In genomic region chr6:73566954-73567591, GRCh38 we compare ENCODE assay signal across 1 cellular context.
TF ChIP-seq lines count a peak whose summit lies in the region.

No MANE protein-coding gene starts in this region.

TF ChIP-seq in HepG2, 621 proteins besides CTCF, POLR2A, EP300 and RAD21 (continued from another document and continues in another):
- TF ChIP-seq TIGD3 (CRISPR knock-in tag; IDR thresholded peaks at IDR 0.05; ENCODE audit: borderline replicate concordance) (no peak), KDM3A (CRISPR knock-in tag; IDR thresholded peaks at IDR 0.05; ENCODE audit: low read depth) (peak; percentile 78; the same call in 1 of the 2 replicates), ZBTB4 (CRISPR knock-in tag; IDR thresholded peaks at IDR 0.05; ENCODE audit: borderline replicate concordance) (no peak), ZNF256 (CRISPR knock-in tag; conservative IDR thresholded peaks at IDR 0.05) (no peak), HNF1A (IDR thresholded peaks at IDR 0.05; ENCODE audit: low read depth) (no peak; the same call in none of the 2 replicates), HNF1A (CRISPR knock-in tag; IDR thresholded peaks at IDR 0.05; ENCODE audit: borderline replicate concordance) (peak; percentile 81; the same call in 1 of the 2 replicates), CENPT (CRISPR knock-in tag; IDR thresholded peaks at IDR 0.05; ENCODE audit: low read depth) (no peak), YEATS4 (CRISPR knock-in tag; IDR thresholded peaks at IDR 0.05; ENCODE audit: borderline replicate concordance) (peak; percentile 80), ELF1 (CRISPR knock-in tag; IDR thresholded peaks at IDR 0.05) (peak; percentile 68), SP2 (CRISPR knock-in tag; IDR thresholded peaks at IDR 0.05) (no peak), ZNF773 (CRISPR knock-in tag; IDR thresholded peaks at IDR 0.05; ENCODE audit: borderline replicate concordance) (no peak), NONO (IDR thresholded peaks at IDR 0.05) (no peak), NONO (CRISPR knock-in tag; conservative IDR thresholded peaks at IDR 0.05) (peak; percentile 93), GFI1 (CRISPR knock-in tag; IDR thresholded peaks at IDR 0.05; ENCODE audit: borderline replicate concordance) (peak; percentile 72; the same call in 1 of the 2 replicates), GPBP1L1 (CRISPR knock-in tag; IDR thresholded peaks at IDR 0.05) (no peak), ZNF724P (CRISPR knock-in tag; IDR thresholded peaks at IDR 0.05; ENCODE audit: borderline replicate concordance) (no peak), ZBTB42 (CRISPR knock-in tag; IDR thresholded peaks at IDR 0.05) (no peak), MTF1 (CRISPR knock-in tag; IDR thresholded peaks at IDR 0.05) (no peak), FOXJ3 (CRISPR knock-in tag; IDR thresholded peaks at IDR 0.05; ENCODE audit: borderline replicate concordance) (peak; percentile 62; the same call in 1 of the 2 replicates), KLF9 (CRISPR knock-in tag; IDR thresholded peaks at IDR 0.05; ENCODE audit: low read depth) (no peak; the same call in 1 of the 2 replicates), ZNF441 (CRISPR knock-in tag; IDR thresholded peaks at IDR 0.05; ENCODE audit: borderline replicate concordance) (peak; percentile 99), ATAD3A (CRISPR knock-in tag; IDR thresholded peaks at IDR 0.05) (no peak), ZNF3 (CRISPR knock-in tag; IDR thresholded peaks at IDR 0.05) (peak; percentile 81), ZFAT (CRISPR knock-in tag; conservative IDR thresholded peaks at IDR 0.05) (no peak), CBX1 (IDR thresholded peaks at IDR 0.05; ENCODE audit: low read depth) (peak; percentile 87), MED1 (CRISPR knock-in tag; IDR thresholded peaks at IDR 0.05) (peak; percentile 94), SRSF4 (IDR thresholded peaks at IDR 0.05; ENCODE audit: low read depth, low read length, poor library complexity, severe bottlenecking) (no peak), ZIK1 (CRISPR knock-in tag; IDR thresholded peaks at IDR 0.05; ENCODE audit: borderline replicate concordance, low read depth) (peak; percentile 7; the same call in 1 of the 2 replicates), ZNF530 (CRISPR knock-in tag; IDR thresholded peaks at IDR 0.05; ENCODE audit: low read depth) (no peak), ATRX (CRISPR knock-in tag; IDR thresholded peaks at IDR 0.05; ENCODE audit: borderline replicate concordance) (no peak), ZKSCAN1 (IDR thresholded peaks at IDR 0.05; ENCODE audit: low read length) (0 out of 2 replicates have a peak, but pooled peaks have one; percentile 29), ZNF337 (CRISPR knock-in tag; IDR thresholded peaks at IDR 0.05; ENCODE audit: borderline replicate concordance, low read depth) (no peak), POGK (CRISPR knock-in tag; conservative IDR thresholded peaks at IDR 0.05) (peak; percentile 65; the same call in 1 of the 2 replicates), ZNF781 (CRISPR knock-in tag; IDR thresholded peaks at IDR 0.05; ENCODE audit: borderline replicate concordance, not compliant biosample characterization) (no peak), ZNF354B (CRISPR knock-in tag; IDR thresholded peaks at IDR 0.05) (0 out of 2 replicates have a peak, but pooled peaks have one; percentile 56), MYPOP (CRISPR knock-in tag; IDR thresholded peaks at IDR 0.05) (no peak; the same call in 1 of the 2 replicates), XBP1 (CRISPR knock-in tag; IDR thresholded peaks at IDR 0.05) (no peak), CAMTA2 (CRISPR knock-in tag; IDR thresholded peaks at IDR 0.05; ENCODE audit: borderline replicate concordance) (no peak), ZNF7 (CRISPR knock-in tag; IDR thresholded peaks at IDR 0.05) (no peak), NAIF1 (CRISPR knock-in tag; IDR thresholded peaks at IDR 0.05; ENCODE audit: borderline replicate concordance) (peak; percentile 76; the same call in 1 of the 2 replicates), AHR (CRISPR knock-in tag; IDR thresholded peaks at IDR 0.05) (no peak), AGO2 (optimal IDR thresholded peaks at IDR 0.05; ENCODE audit: low read depth, low read length) (no peak), ZNF513 (CRISPR knock-in tag; conservative IDR thresholded peaks at IDR 0.05) (no peak), TAF15 (IDR thresholded peaks at IDR 0.05; ENCODE audit: low read depth, low read length, poor library complexity, severe bottlenecking) (no peak), GATAD2A (CRISPR knock-in tag; IDR thresholded peaks at IDR 0.05) (peak; percentile 96), ZNF362 (CRISPR knock-in tag; IDR thresholded peaks at IDR 0.05; ENCODE audit: borderline replicate concordance) (peak; percentile 65; the same call in 1 of the 2 replicates), TSC22D2 (CRISPR knock-in tag; IDR thresholded peaks at IDR 0.05; ENCODE audit: borderline replicate concordance) (peak; percentile 85; the same call in 1 of the 2 replicates), KDM4B (CRISPR knock-in tag; IDR thresholded peaks at IDR 0.05) (0 out of 2 replicates have a peak, but pooled peaks have one; percentile 26), ZNF672 (CRISPR knock-in tag; IDR thresholded peaks at IDR 0.05) (no peak), ZNF746 (CRISPR knock-in tag; IDR thresholded peaks at IDR 0.05) (peak; percentile 87), ZNF563 (CRISPR knock-in tag; IDR thresholded peaks at IDR 0.05) (no peak; the same call in 1 of the 2 replicates), CENPX (CRISPR knock-in tag; IDR thresholded peaks at IDR 0.05) (no peak), IRF9 (CRISPR knock-in tag; IDR thresholded peaks at IDR 0.05; ENCODE audit: borderline replicate concordance) (no peak)
